ENCODE assay signal across 9 cellular contexts in genomic region chr7:22723171-22723601, GRCh38.
A peak's percentile ranks its signal among the peaks of the same experiment; 100 is the strongest.
DNase-seq lines count a peak whose midpoint lies in the region; ATAC-seq and TF ChIP-seq lines count a peak whose summit lies in the region.
"Had no signal": no experiment of that assay in that cellular context is flagged by ENCODE, and none has a peak within 500 bp of the region (broad histone marks: within the 10 kb centered on the region; RNA-seq: fewer than 3 reads in every experiment).

No MANE protein-coding gene starts in this region.

- H3K4me1 ChIP-seq in OCI-LY3 (ENCODE audit: low read length) (peaks cover 53% of the 10 kb centered on the region), neutrophil (ENCODE audit: control insufficient read depth in 1 of 2, insufficient read depth in 1 of 2, low read depth in 1 of 2, low read length in 1 of 2) (peaks cover 10 to 12% of the 10 kb centered on the region in 2 experiments)

- no peak for TF ChIP-seq CTCF in OCI-LY3 (IDR thresholded peaks at IDR 0.05; ENCODE audit: low read depth, low read length)
- TF ChIP-seq CTCF in neutrophil (IDR thresholded peaks at IDR 0.05): no peak

- peaks cover 18% of the 10 kb centered on the region for H3K36me3 ChIP-seq in OCI-LY3 (replicated peaks; ENCODE audit: low read depth, low read length)
- no peaks in the 10 kb centered on the region for H3K36me3 ChIP-seq in neutrophil

- H3K27me3 ChIP-seq in OCI-LY3 (ENCODE audit: low read depth, low read length) (no peaks in the 10 kb centered on the region), neutrophil (peaks cover 50% of the 10 kb centered on the region)

- DNase-seq in CD1c-positive myeloid dendritic cell (ENCODE audit: extremely low spot score): peak; percentile 77
- DNase-seq in fibroblast of peridontal ligament (ENCODE audit: extremely low read depth): peak; percentile 66
- no peak for DNase-seq in retina
- DNase-seq in COLO668 (lab: John Stamatoyannopoulos, UW; ENCODE audit: unreplicated experiment): no peak
- DNase-seq: activated CD4-positive, alpha-beta T cell treated with anti-CD3 and anti-CD28 coated beads for 48 hours had no signal

- H3K79me2 ChIP-seq in OCI-LY3 (ENCODE audit: low read length): peaks cover 95% of the 10 kb centered on the region

- H3K27ac ChIP-seq in OCI-LY3 (ENCODE audit: low read length): peak overlapping the region; percentile 100
- peak overlapping the region; percentile 67 for H3K27ac ChIP-seq in neutrophil

- no peaks in the 10 kb centered on the region for H4K20me1 ChIP-seq in OCI-LY3 (ENCODE audit: insufficient read depth, low read length)

- no peak overlapping the region for H2AFZ ChIP-seq in OCI-LY3 (ENCODE audit: low read depth, low read length)

- H3K4me2 ChIP-seq in OCI-LY3 (ENCODE audit: low read length): peak overlapping the region; percentile 98

- no peak for ATAC-seq in GM21381 (IDR thresholded peaks at IDR 0.05; ENCODE audit: unreplicated experiment)
- no peak for ATAC-seq in HG02678 (IDR thresholded peaks at IDR 0.05; ENCODE audit: unreplicated experiment)

- H3K9me3 ChIP-seq in OCI-LY3 (ENCODE audit: insufficient read depth, low read length) (no peaks in the 10 kb centered on the region), neutrophil (no peaks in the 10 kb centered on the region)

- H3K4me3 ChIP-seq in OCI-LY3 (ENCODE audit: low read length): peak overlapping the region; percentile 96
- no peak overlapping the region for H3K4me3 ChIP-seq in neutrophil (ENCODE audit: low read depth in 1 of 2, low read length in 1 of 2)

- H3K9ac ChIP-seq in OCI-LY3 (ENCODE audit: low read length): peak overlapping the region; percentile 100

Comparison
In these comparisons a context has a peak if more than half of its experiments do, and no peak if none do; other contexts are left out.
1. DNase-seq: peak in CD1c-positive myeloid dendritic cell (single experiment) and fibroblast of peridontal ligament (single experiment); none in retina (single experiment) and COLO668 (single experiment).